1 cellular context compared by ENCODE assay signal in genomic region chr14:23729720-23730387, GRCh38.
TF ChIP-seq lines count a peak whose summit lies in the region.

No MANE protein-coding gene starts in this region.

TF ChIP-seq in HepG2, 621 proteins besides CTCF, POLR2A, EP300 and RAD21 (continued from another document):
- TF ChIP-seq DZIP1 (CRISPR knock-in tag; IDR thresholded peaks at IDR 0.05) (no peak), NFRKB (IDR thresholded peaks at IDR 0.05) (peak; percentile 8; the same call in 1 of the 2 replicates), ZNF670 (CRISPR knock-in tag; IDR thresholded peaks at IDR 0.05; ENCODE audit: borderline replicate concordance) (0 out of 2 replicates have a peak, but pooled peaks have one; percentile 35), ZNF512B (CRISPR knock-in tag; IDR thresholded peaks at IDR 0.05; ENCODE audit: borderline replicate concordance) (peak; percentile 72; the same call in 1 of the 2 replicates), XRCC5 (optimal IDR thresholded peaks at IDR 0.05; ENCODE audit: low read length) (peak; percentile 85), KDM2A (CRISPR knock-in tag; IDR thresholded peaks at IDR 0.05; ENCODE audit: borderline replicate concordance, low read depth) (0 out of 2 replicates have a peak, but pooled peaks have one; percentile 29)
